15 cellular contexts compared by ENCODE assay signal in the genomic region with DNA sequence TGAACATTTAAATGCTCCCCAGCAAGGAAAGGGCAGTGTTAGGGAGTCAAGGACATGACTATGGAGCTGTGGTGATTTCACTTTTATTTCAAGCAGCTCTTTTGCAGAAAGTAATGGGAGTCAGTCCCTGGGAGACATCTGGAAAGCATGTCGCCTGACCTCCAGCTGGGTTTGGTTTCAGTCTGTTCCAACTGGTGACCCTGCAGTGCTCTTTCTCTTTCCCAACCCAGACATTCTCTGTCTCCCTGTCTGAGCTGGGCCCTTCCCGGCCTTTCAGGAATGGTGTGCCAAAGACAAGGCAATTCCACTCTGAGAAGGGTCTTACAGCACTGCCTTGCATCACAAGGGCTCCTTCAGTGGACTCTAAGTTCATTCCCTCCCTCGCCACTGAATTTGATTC.
DNase-seq lines count a peak whose midpoint lies in the region; ATAC-seq and TF ChIP-seq lines count a peak whose summit lies in the region.
"Had no signal": no experiment of that assay in that cellular context is flagged by ENCODE, and none has a peak within 500 bp of the region (broad histone marks: within the 10 kb centered on the region; RNA-seq: fewer than 3 reads in every experiment).

No MANE protein-coding gene starts in this region.

- TF ChIP-seq POLR2A in tibial nerve (IDR thresholded peaks at IDR 0.05) = no peak

- H3K4me3 ChIP-seq in HEK293 (ENCODE audit: low read depth, low read length) (no peak overlapping the region), left lung (no peak overlapping the region), tibial nerve (no peak overlapping the region)
- H3K4me3 ChIP-seq: K562, PC-9, thyroid gland had no signal

- H3K9me3 ChIP-seq in HEK293 (ENCODE audit: control insufficient read depth, insufficient read depth, low read depth, low read length) = no peaks in the 10 kb centered on the region
- no peaks in the 10 kb centered on the region for H3K9me3 ChIP-seq in left lung
- H3K9me3 ChIP-seq in tibial nerve = no peaks in the 10 kb centered on the region
- H3K9me3 ChIP-seq: thyroid gland had no signal

- ATAC-seq in left lung (peak; percentile 40), HG03280 (IDR thresholded peaks at IDR 0.05; ENCODE audit: unreplicated experiment) (no peak), GM18858 (IDR thresholded peaks at IDR 0.05; ENCODE audit: unreplicated experiment) (no peak)
- ATAC-seq: K562, WTC11 had no signal

- H3K27me3 ChIP-seq in left lung (no peaks in the 10 kb centered on the region), tibial nerve (no peaks in the 10 kb centered on the region)
- H3K27me3 ChIP-seq: thyroid gland had no signal

- CTCF ChIA-PET in HEK293 (lab: Yijun Ruan, JAX) = interaction anchor here (1.5 kb wide), 1 partner anchor 285 kb away, joined by 3 read pairs; no protein-coding TSS in a partner anchor

- H3K4me1 ChIP-seq in HEK293 (ENCODE audit: control insufficient read depth, insufficient read depth, low read length) (no peaks in the 10 kb centered on the region; the same call in 1 of the 2 replicates), left lung (no peaks in the 10 kb centered on the region), tibial nerve (peaks cover 0 to 15% (median 1%) of the 10 kb centered on the region in 4 donors)

- WGBS in tibial nerve, 2 donors = 54 to 60% methylated on average over 3 of the region's 3 CpGs

- no peak overlapping the region for H3K27ac ChIP-seq in HEK293 (ENCODE audit: extremely low read depth, low read depth, low read length)
- H3K27ac ChIP-seq in left lung = peak overlapping the region in 1 of 2 donors; percentile 16
- H3K27ac ChIP-seq in tibial nerve = no peak overlapping the region
- H3K27ac ChIP-seq: PC-9, thyroid gland had no signal

- peak in 1 of 2 donors; percentile 66 for TF ChIP-seq EP300 in tibial nerve (IDR thresholded peaks at IDR 0.05)

- intact Hi-C loops in left lung (cut with DNase I) = no loop called here

- POLR2A ChIA-PET in HEK293 (lab: Yijun Ruan, JAX) = no interaction called here

- TF ChIP-seq CTCF in HEK293 (tag by site-specific recombination; IDR thresholded peaks at IDR 0.05) = no peak
- no peak for TF ChIP-seq CTCF in left lung (IDR thresholded peaks at IDR 0.05)
- TF ChIP-seq CTCF in tibial nerve (IDR thresholded peaks at IDR 0.05) = no peak

- peak; percentile 86 for DNase-seq in fibroblast of gingiva (ENCODE audit: low read depth)
- DNase-seq in left lung = peak in 1 of 2 donors; percentile 17
- peak; percentile 27 to 43 for DNase-seq in tibial nerve (ENCODE audit: low spot score in 2 of 2)
- no peak for DNase-seq in DMS 273 treated with DMSO at 0.1 percent for 48 hours (lab: John Stamatoyannopoulos, UW)
- DNase-seq: activated naive CD4-positive, alpha-beta T cell treated with Interleukin-2 at 50 U/mL for 16 hours; NCI-H1105 treated with DMSO at 0.1 percent for 48 hours; NCI-H446 treated with DMSO at 0.1 percent for 48 hours; PC-9; SW 1271; thyroid gland had no signal

- no peaks in the 10 kb centered on the region for H3K36me3 ChIP-seq in HEK293 (ENCODE audit: control insufficient read depth in 2 of 2, insufficient read depth in 1 of 2, low read length in 2 of 2)
- no peaks in the 10 kb centered on the region for H3K36me3 ChIP-seq in left lung
- no peaks in the 10 kb centered on the region for H3K36me3 ChIP-seq in tibial nerve
- H3K36me3 ChIP-seq: thyroid gland had no signal

TF ChIP-seq in HEK293, 187 proteins besides CTCF, POLR2A, EP300 and RAD21:
- TF ChIP-seq HOXA7 (CRISPR knock-in tag; IDR thresholded peaks at IDR 0.05; ENCODE audit: borderline replicate concordance) (no peak), GLIS1 (tag by site-specific recombination; IDR thresholded peaks at IDR 0.05) (peak; percentile 38)
